8 cellular contexts compared by ENCODE assay signal in genomic region chr11:83156150-83156995, GRCh38. TPM values are rescaled to one million over a fixed set of nuclear protein-coding genes. Genes with fewer than 3 reads are reported as not detected.
DNase-seq lines count a peak whose midpoint lies in the region; ATAC-seq, FAIRE-seq and TF ChIP-seq lines count a peak whose summit lies in the region.

No MANE protein-coding gene starts in this region.

- H3K36me3 ChIP-seq in SK-N-SH (replicated peaks in 1 of 2; ENCODE audit: control insufficient read depth in 1 of 2, insufficient read depth in 2 of 2, low read length in 1 of 2): peaks cover 23 to 29% of the 10 kb centered on the region in 2 experiments
- peaks cover 5% of the 10 kb centered on the region for H3K36me3 ChIP-seq in adipocyte (ENCODE audit: control insufficient read depth, insufficient read depth, low read length, severe bottlenecking)

- TF ChIP-seq CTCF in GM10266 (IDR thresholded peaks at IDR 0.05; ENCODE audit: control insufficient read depth, insufficient read depth, low read depth, missing control alignments) (no peak), SK-N-SH (IDR thresholded peaks at IDR 0.05) (no peak), osteocyte (IDR thresholded peaks at IDR 0.05) (no peak)

- H3K9me3 Mint-ChIP-seq in osteocyte (ENCODE audit: unreplicated experiment): no peaks in the 10 kb centered on the region

- H3K4me3 ChIP-seq in SK-N-SH (ENCODE audit: low read depth in 2 of 2, low read length in 1 of 2): peak overlapping the region; percentile 65 to 75
- peak overlapping the region; percentile 89 for H3K4me3 ChIP-seq in adipocyte (ENCODE audit: low read length)

- H3K9me2 ChIP-seq in SK-N-SH: no peaks in the 10 kb centered on the region

- H3F3A ChIP-seq in SK-N-SH (replicated peaks; ENCODE audit: insufficient read depth): peaks cover 15% of the 10 kb centered on the region

- H4K20me1 ChIP-seq in SK-N-SH (ENCODE audit: insufficient read depth): peaks cover 32% of the 10 kb centered on the region

- H3K4me1 ChIP-seq in SK-N-SH (ENCODE audit: control insufficient read depth in 1 of 2, insufficient read depth in 2 of 2, low read depth in 1 of 2, low read length in 1 of 2) (peaks cover 6 to 11% of the 10 kb centered on the region in 2 experiments; a peak in 3 of 4 replicates), adipocyte (ENCODE audit: control insufficient read depth, insufficient read depth, low read length) (peaks cover 11% of the 10 kb centered on the region)

- POLR2A ChIA-PET in SK-N-SH (lab: Yijun Ruan, JAX): interaction anchor here (0.6 to 2.3 kb wide), 13 partner anchors 8 to 255 kb away, joined by 3 to 14 read pairs (median 4); partner anchors contain the start of genes DDIAS, PRCP and RAB30

- ATAC-seq in HG02610 (IDR thresholded peaks at IDR 0.05; ENCODE audit: unreplicated experiment) (peak; percentile 96), Right ventricle myocardium superior (ENCODE audit: poor library complexity) (peak; percentile 94)

- peak overlapping the region; percentile 79 for H3K9ac ChIP-seq in SK-N-SH
- H3K9ac ChIP-seq in adipocyte (ENCODE audit: low read length): peak overlapping the region; percentile 91

- peaks cover 45% of the 10 kb centered on the region for H3K79me2 ChIP-seq in SK-N-SH (ENCODE audit: insufficient read depth)

- H3K4me1 Mint-ChIP-seq in osteocyte (ENCODE audit: unreplicated experiment): peaks cover 27% of the 10 kb centered on the region

- CTCF ChIA-PET in SK-N-SH (lab: Yijun Ruan, JAX): interaction anchor here (0.6 to 1.5 kb wide), 2 partner anchors 41 to 93 kb away, joined by 3 to 4 read pairs; no protein-coding TSS in a partner anchor

- H3K4me2 ChIP-seq in SK-N-SH: peak overlapping the region; percentile 67

- H2AFZ ChIP-seq in SK-N-SH (ENCODE audit: low read depth): peak overlapping the region; percentile 82

- DNase-seq in GM10266 (ENCODE audit: extremely low spot score) (peak; percentile 91), NCI-H1092 (lab: John Stamatoyannopoulos, UW) (peak; percentile 100), SK-N-SH (peak; percentile 93), adipocyte (ENCODE audit: low read depth) (no peak), Right ventricle myocardium superior (peak; percentile 99), osteocyte (ENCODE audit: extremely low spot score, unreplicated experiment) (peak; percentile 99), urothelium cell line (ENCODE audit: low spot score) (peak; percentile 99)

- peak overlapping the region; percentile 90 for H3K27ac Mint-ChIP-seq in osteocyte (ENCODE audit: unreplicated experiment)

- FAIRE-seq in urothelium cell line (lab: Jason Lieb, UNC): no peak

- no peaks in the 10 kb centered on the region for H3K9me3 ChIP-seq in SK-N-SH
- no peaks in the 10 kb centered on the region for H3K9me3 ChIP-seq in adipocyte (ENCODE audit: control insufficient read depth, low read length)

- peak; percentile 21 to 48; a peak in 1 of 4 replicates for TF ChIP-seq EP300 in SK-N-SH (IDR thresholded peaks at IDR 0.05; ENCODE audit: borderline replicate concordance in 1 of 2, low read depth in 1 of 2, low read length in 1 of 2)

- WGBS in SK-N-SH (ENCODE audit: low lambda C conversion rate): 2% methylated on average over 29 of the region's 35 CpGs

- intact Hi-C loops in Right ventricle myocardium superior (cut with DNase I): loop anchor here (5.0 to 10.0 kb wide), 3 partner anchors 82 to 252 kb away; partner anchors contain the start of genes DDIAS, PRCP and RAB30

- no peaks in the 10 kb centered on the region for H3K27me3 Mint-ChIP-seq in osteocyte (ENCODE audit: unreplicated experiment)

- TF ChIP-seq RAD21 in SK-N-SH (IDR thresholded peaks at IDR 0.05; ENCODE audit: low read length): 0 out of 2 replicates have a peak, but pooled peaks have one; percentile 6

- H3K4me3 Mint-ChIP-seq in osteocyte (ENCODE audit: unreplicated experiment): peak overlapping the region; percentile 99

- H3K27me3 ChIP-seq in SK-N-SH (ENCODE audit: insufficient read depth) (no peaks in the 10 kb centered on the region), adipocyte (replicated peaks; ENCODE audit: control insufficient read depth, insufficient read depth, low read length) (no peaks in the 10 kb centered on the region)

- H3K36me3 Mint-ChIP-seq in osteocyte (ENCODE audit: unreplicated experiment): peaks cover 16% of the 10 kb centered on the region

- H3K27ac ChIP-seq in SK-N-SH (ENCODE audit: low read depth in 2 of 2, low read length in 1 of 2): peak overlapping the region; percentile 90 to 92

TF ChIP-seq in SK-N-SH, 30 proteins besides CTCF, POLR2A, EP300 and RAD21 (continues in another document):
- TF ChIP-seq EZH2phosphoT487 (IDR thresholded peaks at IDR 0.05; ENCODE audit: borderline replicate concordance, low read depth): no peak
- TF ChIP-seq POLR2AphosphoS5 (IDR thresholded peaks at IDR 0.05; ENCODE audit: low read depth, low read length): peak; percentile 59
- TF ChIP-seq USF2 (IDR thresholded peaks at IDR 0.05; ENCODE audit: borderline replicate concordance, low read depth, low read length): no peak
- TF ChIP-seq RFX5 (IDR thresholded peaks at IDR 0.05; ENCODE audit: low read length): peak; percentile 100
- peak; percentile 42; the same call in 1 of the 2 replicates for TF ChIP-seq MAX (IDR thresholded peaks at IDR 0.05; ENCODE audit: low read depth)
- no peak; the same call in 1 of the 2 replicates for TF ChIP-seq TEAD4 (IDR thresholded peaks at IDR 0.05; ENCODE audit: borderline replicate concordance, insufficient read depth)
- no peak for TF ChIP-seq JUND (IDR thresholded peaks at IDR 0.05)
- no peak for TF ChIP-seq RCOR1 (IDR thresholded peaks at IDR 0.05; ENCODE audit: low read length)
- TF ChIP-seq TCF12 (IDR thresholded peaks at IDR 0.05): peak; percentile 26; the same call in 1 of the 2 replicates
- TF ChIP-seq NRF1 (IDR thresholded peaks at IDR 0.05; ENCODE audit: low read depth, low read length): no peak
- TF ChIP-seq GATA2 (CRISPR knock-in tag; IDR thresholded peaks at IDR 0.05): no peak
- TF ChIP-seq FOSL2 (IDR thresholded peaks at IDR 0.05; ENCODE audit: borderline replicate concordance, low read depth): no peak
- TF ChIP-seq ELF1 (IDR thresholded peaks at IDR 0.05): peak; percentile 65
- peak; percentile 100 for TF ChIP-seq PBX3 (IDR thresholded peaks at IDR 0.05)
- TF ChIP-seq MXI1 (IDR thresholded peaks at IDR 0.05; ENCODE audit: low read depth, low read length): peak; percentile 73
- no peak for TF ChIP-seq RXRA (IDR thresholded peaks at IDR 0.05; ENCODE audit: borderline replicate concordance, low read depth)
- no peak for TF ChIP-seq ZBTB33 (IDR thresholded peaks at IDR 0.05; ENCODE audit: borderline replicate concordance, low read depth)
- 0 out of 2 replicates have a peak, but pooled peaks have one; percentile 6 for TF ChIP-seq USF1 (IDR thresholded peaks at IDR 0.05; ENCODE audit: borderline replicate concordance, low read depth)

RNA-seq across cellular contexts. Expression of gene PCF11, which starts 0.6 kb away (rescaled TPM):
- polyA plus RNA-seq in SK-N-SH (2012; rRNA removed): 22.4 and 35.3 TPM in 2 replicates
- polyA plus RNA-seq in SK-N-SH (2012; cell fraction: cytosol; rRNA removed): 16.5 and 17.5 TPM in 2 replicates
- 112 and 139 TPM in 2 replicates for polyA plus RNA-seq in SK-N-SH (2012; cell fraction: nucleus; rRNA removed)
- total RNA-seq in Right ventricle myocardium superior: 25.3 TPM
- 56.0 and 66.6 TPM in 2 replicates for total RNA-seq in osteocyte

RNA-seq across cellular contexts. Expression of gene ANKRD42, which starts 37.1 kb away (rescaled TPM):
- 13.3 and 14.6 TPM in 2 replicates for polyA plus RNA-seq in SK-N-SH (2012; rRNA removed)
- 14.4 and 16.5 TPM in 2 replicates for polyA plus RNA-seq in SK-N-SH (2012; cell fraction: cytosol; rRNA removed)
- 10.0 and 14.9 TPM in 2 replicates for polyA plus RNA-seq in SK-N-SH (2012; cell fraction: nucleus; rRNA removed)
- total RNA-seq in Right ventricle myocardium superior: 3.9 TPM
- 8.8 and 9.8 TPM in 2 replicates for total RNA-seq in osteocyte
